ENCODE assay signal across 11 cellular contexts in genomic region chr4:136650541-136651277, GRCh38.
DNase-seq lines count a peak whose midpoint lies in the region; ATAC-seq and TF ChIP-seq lines count a peak whose summit lies in the region.
"Had no signal": no experiment of that assay in that cellular context is flagged by ENCODE, and none has a peak within 500 bp of the region (broad histone marks: within the 10 kb centered on the region; RNA-seq: fewer than 3 reads in every experiment).

No MANE protein-coding gene starts in this region.

- peak; percentile 75 for ATAC-seq in body of pancreas
- ATAC-seq in stimulated activated effector memory CD8-positive, alpha-beta T cell treated with anti-CD3 and anti-CD28 coated beads, Interleukin-12 subunit alpha, Interleukin-12 subunit beta, amount 100 ng/mL, for 72 hours, result peak; percentile 66

- no peaks in the 10 kb centered on the region for H3K9me3 ChIP-seq in body of pancreas
- H3K9me3 ChIP-seq: sigmoid colon had no signal

- H3K36me3 Mint-ChIP-seq in stimulated activated effector memory CD8-positive, alpha-beta T cell treated with anti-CD3 and anti-CD28 coated beads, Interleukin-12 subunit alpha, Interleukin-12 subunit beta, amount 100 ng/mL, for 72 hours, result no peaks in the 10 kb centered on the region
- H3K36me3 Mint-ChIP-seq: brain had no signal

- 9 to 18% methylated on average over 5 of the region's 5 CpGs for WGBS in body of pancreas, 2 donors

- peaks cover 13% of the 10 kb centered on the region for H3K4me1 ChIP-seq in body of pancreas
- H3K4me1 ChIP-seq: sigmoid colon had no signal

- TF ChIP-seq CTCF in body of pancreas (IDR thresholded peaks at IDR 0.05) (no peak), GM20000 (IDR thresholded peaks at IDR 0.05; ENCODE audit: extremely low read depth, missing control alignments) (no peak)

- H3K27me3 ChIP-seq in body of pancreas, result no peaks in the 10 kb centered on the region
- H3K27me3 ChIP-seq: sigmoid colon had no signal

- no peak overlapping the region for H3K4me3 ChIP-seq in body of pancreas
- H3K4me3 ChIP-seq: sigmoid colon had no signal

- no peaks in the 10 kb centered on the region for H3K36me3 ChIP-seq in body of pancreas (replicated peaks in 1 of 2; ENCODE audit: insufficient read depth in 1 of 2, low read depth in 2 of 2)
- H3K36me3 ChIP-seq: sigmoid colon had no signal

- no peak for TF ChIP-seq POLR2A in body of pancreas (IDR thresholded peaks at IDR 0.05)

- no peak overlapping the region for H3K27ac Mint-ChIP-seq in stimulated activated effector memory CD8-positive, alpha-beta T cell treated with anti-CD3 and anti-CD28 coated beads, Interleukin-12 subunit alpha, Interleukin-12 subunit beta, amount 100 ng/mL, for 72 hours
- H3K27ac Mint-ChIP-seq: brain had no signal

- peaks cover 5% of the 10 kb centered on the region for H3K9me3 Mint-ChIP-seq in stimulated activated effector memory CD8-positive, alpha-beta T cell treated with anti-CD3 and anti-CD28 coated beads, Interleukin-12 subunit alpha, Interleukin-12 subunit beta, amount 100 ng/mL, for 72 hours
- H3K9me3 Mint-ChIP-seq: brain had no signal

- H3K4me1 Mint-ChIP-seq in stimulated activated effector memory CD8-positive, alpha-beta T cell treated with anti-CD3 and anti-CD28 coated beads, Interleukin-12 subunit alpha, Interleukin-12 subunit beta, amount 100 ng/mL, for 72 hours, result peaks cover 4% of the 10 kb centered on the region

- intact Hi-C loops in body of pancreas (cut with DNase I), result no loop called here

- H3K4me3 Mint-ChIP-seq in stimulated activated effector memory CD8-positive, alpha-beta T cell treated with anti-CD3 and anti-CD28 coated beads, Interleukin-12 subunit alpha, Interleukin-12 subunit beta, amount 100 ng/mL, for 72 hours, result no peak overlapping the region
- H3K4me3 Mint-ChIP-seq: brain had no signal

- DNase-seq in NK-92 treated with Interleukin-12 subunit alpha and Interleukin-12 subunit beta, amount 100 ng/mL, for 24 hours (lab: John Stamatoyannopoulos, UW), result peak; percentile 1
- DNase-seq in NK-92 (lab: John Stamatoyannopoulos, UW; ENCODE audit: unreplicated experiment) (no peak), LHCN-M2 (ENCODE audit: low read depth) (peak; percentile 63), body of pancreas (peak; percentile 33 to 77 (median 60)), 8988T (no peak), pons (ENCODE audit: low spot score) (no peak), GM20000 (ENCODE audit: low spot score) (no peak)
- no peak for DNase-seq in stimulated activated effector memory CD8-positive, alpha-beta T cell treated with anti-CD3 and anti-CD28 coated beads, Interleukin-12 subunit alpha, Interleukin-12 subunit beta, amount 100 ng/mL, for 72 hours (ENCODE audit: low spot score in 2 of 2)
- DNase-seq: sigmoid colon had no signal

- H3K27ac ChIP-seq in body of pancreas, result no peak overlapping the region
- H3K27ac ChIP-seq: sigmoid colon, VCaP had no signal

Comparison
In these comparisons a context has a peak if more than half of its experiments do, and no peak if none do; other contexts are left out.
1. DNase-seq: peak in NK-92 treated with Interleukin-12 subunit alpha and Interleukin-12 subunit beta, amount 100 ng/mL, for 24 hours (single experiment), LHCN-M2 (single experiment) and body of pancreas (4 of 4); none in NK-92 (single experiment), stimulated activated effector memory CD8-positive, alpha-beta T cell treated with anti-CD3 and anti-CD28 coated beads, Interleukin-12 subunit alpha, Interleukin-12 subunit beta, amount 100 ng/mL, for 72 hours (0 of 2), 8988T (single experiment), pons (single experiment) and GM20000 (single experiment).